8 cellular contexts compared by ENCODE assay signal in the genomic region with DNA sequence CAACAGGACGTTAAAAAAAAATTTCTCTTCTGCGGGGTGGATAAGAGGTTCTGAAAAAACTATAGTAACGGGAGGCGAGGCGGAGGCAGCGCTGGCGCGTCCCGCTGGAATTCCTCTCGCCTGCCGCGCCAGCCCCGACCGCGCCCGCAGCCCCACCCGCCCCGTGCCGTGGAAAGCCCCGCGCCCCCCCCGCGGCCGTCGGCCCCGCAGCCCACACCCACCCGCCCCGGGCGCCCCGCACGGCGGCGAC. TPM values are rescaled to one million over a fixed set of nuclear protein-coding genes. Genes with fewer than 3 reads are reported as not detected.
DNase-seq lines count a peak whose midpoint lies in the region; ATAC-seq and TF ChIP-seq lines count a peak whose summit lies in the region.

No MANE protein-coding gene starts in this region.

- ATAC-seq in HG03565 (IDR thresholded peaks at IDR 0.05; ENCODE audit: unreplicated experiment), result peak; percentile 3

- DNase-seq in activated gamma-delta T cell (lab: John Stamatoyannopoulos, UW), result peak; percentile 76
- no peak for DNase-seq in activated gamma-delta T cell treated with Interleukin-2 at 50 U/mL for 16 hours
- DNase-seq in chondrocyte (ENCODE audit: low spot score), result no peak
- DNase-seq in mesenteric fat pad (ENCODE audit: low spot score), result no peak
- DNase-seq in NOMO-1 treated with dmso at 0.1 percent for 144 hours (lab: John Stamatoyannopoulos, UW; ENCODE audit: unreplicated experiment), result no peak
- no peak for DNase-seq in stimulated activated CD4-positive, alpha-beta T cell treated with anti-CD3 and anti-CD28 coated beads, Interleukin-12 subunit alpha, Interleukin-12 subunit beta, amount 100 ng/mL, for 4 hours

- peak overlapping the region; percentile 64 for H3K4me3 Mint-ChIP-seq in chondrocyte (ENCODE audit: unreplicated experiment)

- H3K9me3 ChIP-seq in muscle layer of duodenum (ENCODE audit: control insufficient read depth in 1 of 2, low read length in 2 of 2), result no peaks in the 10 kb centered on the region

- H3K27ac Mint-ChIP-seq in chondrocyte (ENCODE audit: unreplicated experiment), result peak overlapping the region; percentile 91

- H3K4me1 ChIP-seq in muscle layer of duodenum (ENCODE audit: control insufficient read depth in 1 of 2, insufficient read depth in 2 of 2, low read length in 2 of 2), result peaks cover 5 to 15% of the 10 kb centered on the region in 2 donors

- H3K27me3 Mint-ChIP-seq in chondrocyte (ENCODE audit: low read depth), result no peaks in the 10 kb centered on the region

- H3K4me3 ChIP-seq in muscle layer of duodenum (ENCODE audit: low read depth in 1 of 2, low read length in 2 of 2), result peak overlapping the region; percentile 76 to 77

- H3K9me3 Mint-ChIP-seq in chondrocyte (ENCODE audit: low read depth), result no peaks in the 10 kb centered on the region

- H3K36me3 Mint-ChIP-seq in chondrocyte (ENCODE audit: low read depth), result peaks cover 3% of the 10 kb centered on the region

- H3K36me3 ChIP-seq in muscle layer of duodenum (ENCODE audit: control insufficient read depth in 1 of 2, insufficient read depth in 2 of 2, low read length in 2 of 2), result peaks cover 0 to 13% of the 10 kb centered on the region in 2 donors

- H3K27ac ChIP-seq in muscle layer of duodenum (ENCODE audit: low read length), result no peak overlapping the region

- peaks cover 26% of the 10 kb centered on the region for H3K4me1 Mint-ChIP-seq in chondrocyte (ENCODE audit: low read depth)

- no peak for TF ChIP-seq CTCF in chondrocyte (IDR thresholded peaks at IDR 0.05)

- no peaks in the 10 kb centered on the region for H3K27me3 ChIP-seq in muscle layer of duodenum (ENCODE audit: low read depth, low read length)

RNA-seq across cellular contexts. Expression of gene QKI, which starts 0.5 kb away (rescaled TPM):
- total RNA-seq in chondrocyte, result 189 to 266 TPM (median 195 TPM) in 3 replicates
- total RNA-seq in mesenteric fat pad, result 267 TPM
